ENCODE assay signal across 17 cellular contexts in genomic region chr3:33481018-33481621, GRCh38. TPM values are rescaled to one million over a fixed set of nuclear protein-coding genes. Genes with fewer than 3 reads are reported as not detected.
DNase-seq lines count a peak whose midpoint lies in the region; ATAC-seq, FAIRE-seq and TF ChIP-seq lines count a peak whose summit lies in the region.
"Had no signal": no experiment of that assay in that cellular context is flagged by ENCODE, and none has a peak within 500 bp of the region (broad histone marks: within the 10 kb centered on the region; RNA-seq: fewer than 3 reads in every experiment).

No MANE protein-coding gene starts in this region.

- H4K20me1 ChIP-seq in K562 (replicated peaks; ENCODE audit: control insufficient read depth, insufficient read depth, low read length): no peaks in the 10 kb centered on the region
- H4K20me1 ChIP-seq: BLaER1 had no signal

- BruUV-seq in K562 (replicated peaks; lab: Mats Ljungman, UMichigan): no TSS peak

- CTCF ChIA-PET in HEK293 (lab: Yijun Ruan, JAX): interaction anchor here (0.6 kb wide), 2 partner anchors 117 to 306 kb away, joined by 3 read pairs; no protein-coding TSS in a partner anchor
- CTCF ChIA-PET in K562 (lab: Yijun Ruan, JAX; ENCODE audit: low intra/inter-chr PET ratio): no interaction called here

- no peak overlapping the region for H3K9ac ChIP-seq in K562 (ENCODE audit: insufficient read depth in 1 of 2, low read depth in 2 of 2, low read length in 2 of 2)
- H3K9ac ChIP-seq: BLaER1, KMS-11 had no signal

- no peak overlapping the region for H2AFZ ChIP-seq in K562 (ENCODE audit: low read depth, low read length)

- H3K27ac ChIP-seq in HEK293 (ENCODE audit: extremely low read depth, low read depth, low read length) (no peak overlapping the region), K562 (ENCODE audit: extremely low read depth, low read depth, low read length) (no peak overlapping the region)
- H3K27ac ChIP-seq: BLaER1, KMS-11 had no signal

- WGBS in K562 (ENCODE audit: insufficient coverage, low coverage, missing lambda C conversion rate): 5% methylated on average over 2 of the region's 2 CpGs

- H3K4me2 ChIP-seq in K562 (ENCODE audit: insufficient read depth, low read length): no peak overlapping the region
- H3K4me2 ChIP-seq: BLaER1, KMS-11 had no signal

- H3K9me1 ChIP-seq in K562 (ENCODE audit: control insufficient read depth, insufficient read depth, low read length): no peaks in the 10 kb centered on the region

- no peaks in the 10 kb centered on the region for H3K4me1 Mint-ChIP-seq in stimulated activated memory B cell treated with anti-CD40 and anti-IgM and Interleukin-4, amounts not matched to agents 10 μg/mL and 1 μg/mL and 100 μg/mL, for 72 hours
- H3K4me1 Mint-ChIP-seq in stimulated activated naive CD8-positive, alpha-beta T cell treated with anti-CD3 and anti-CD28 coated beads, Interleukin-15, amount 100 ng/mL, for 72 hours: no peaks in the 10 kb centered on the region

- TF ChIP-seq POLR2A in K562 (conservative IDR thresholded peaks at IDR 0.05): no peak

- H3K79me2 ChIP-seq in K562 (ENCODE audit: control insufficient read depth, insufficient read depth, low read length): no peaks in the 10 kb centered on the region

- no peak overlapping the region for H3K4me3 Mint-ChIP-seq in stimulated activated memory B cell treated with anti-CD40 and anti-IgM and Interleukin-4, amounts not matched to agents 10 μg/mL and 1 μg/mL and 100 μg/mL, for 72 hours
- H3K4me3 Mint-ChIP-seq in stimulated activated naive CD8-positive, alpha-beta T cell treated with anti-CD3 and anti-CD28 coated beads, Interleukin-15, amount 100 ng/mL, for 72 hours: no peak overlapping the region
- H3K4me3 Mint-ChIP-seq: CD8-positive, alpha-beta T cell had no signal

- no peak for DNase-seq in D721Med (ENCODE audit: insufficient read length, low spot score)
- no peak for DNase-seq in K562 (ENCODE audit: extremely low read depth in 1 of 4, low spot score in 3 of 4)
- no peak for DNase-seq in GDM1 (lab: John Stamatoyannopoulos, UW)
- DNase-seq in stimulated activated naive CD8-positive, alpha-beta T cell treated with anti-CD3 and anti-CD28 coated beads, Interleukin-15, amount 100 ng/mL, for 72 hours: no peak
- DNase-seq: Calu3; CD8-positive, alpha-beta T cell; DMS 273 treated with DMSO at 0.1 percent for 48 hours; DMS53; DND-41; EL had no signal

- no peaks in the 10 kb centered on the region for H3K27me3 Mint-ChIP-seq in stimulated activated memory B cell treated with anti-CD40 and anti-IgM and Interleukin-4, amounts not matched to agents 10 μg/mL and 1 μg/mL and 100 μg/mL, for 72 hours
- H3K27me3 Mint-ChIP-seq in stimulated activated naive CD8-positive, alpha-beta T cell treated with anti-CD3 and anti-CD28 coated beads, Interleukin-15, amount 100 ng/mL, for 72 hours: no peaks in the 10 kb centered on the region

- intact Hi-C loops in K562 (cut with micrococcal nuclease): no loop called here

- H3K36me3 Mint-ChIP-seq in stimulated activated memory B cell treated with anti-CD40 and anti-IgM and Interleukin-4, amounts not matched to agents 10 μg/mL and 1 μg/mL and 100 μg/mL, for 72 hours: peaks cover 13% of the 10 kb centered on the region
- H3K36me3 Mint-ChIP-seq: CD8-positive, alpha-beta T cell had no signal

- H3K4me3 ChIP-seq in HEK293 (ENCODE audit: low read depth, low read length): no peak overlapping the region
- no peak overlapping the region for H3K4me3 ChIP-seq in K562
- H3K4me3 ChIP-seq: BLaER1, HAP-1 had no signal

- H3K36me3 ChIP-seq in HEK293 (ENCODE audit: control insufficient read depth in 2 of 2, insufficient read depth in 1 of 2, low read length in 2 of 2) (no peaks in the 10 kb centered on the region), K562 (ENCODE audit: control insufficient read depth, insufficient read depth, low read length) (no peaks in the 10 kb centered on the region)
- H3K36me3 ChIP-seq: BLaER1, HAP-1 had no signal

- POLR2A ChIA-PET in HEK293 (lab: Yijun Ruan, JAX) (no interaction called here), K562 (lab: Yijun Ruan, JAX) (interaction anchor here (0.6 kb wide), 1 partner anchor 19 kb away, joined by 3 read pairs; no protein-coding TSS in a partner anchor)

- in situ Hi-C loops in K562 (cut with MboI): no loop called here

- TF ChIP-seq RAD21 in K562 (CRISPR knock-in tag; conservative IDR thresholded peaks at IDR 0.05 in 1 of 2, IDR thresholded peaks at IDR 0.05 in 1 of 2): no peak

- no peak overlapping the region for H3K27ac Mint-ChIP-seq in stimulated activated memory B cell treated with anti-CD40 and anti-IgM and Interleukin-4, amounts not matched to agents 10 μg/mL and 1 μg/mL and 100 μg/mL, for 72 hours
- no peak overlapping the region for H3K27ac Mint-ChIP-seq in stimulated activated naive CD8-positive, alpha-beta T cell treated with anti-CD3 and anti-CD28 coated beads, Interleukin-15, amount 100 ng/mL, for 72 hours
- H3K27ac Mint-ChIP-seq: CD8-positive, alpha-beta T cell had no signal

- TF ChIP-seq CTCF in D721Med (IDR thresholded peaks at IDR 0.05; ENCODE audit: insufficient read depth, missing control alignments) (no peak), HEK293 (tag by site-specific recombination; IDR thresholded peaks at IDR 0.05) (no peak), K562 (IDR thresholded peaks at IDR 0.05 in 2 of 3, conservative IDR thresholded peaks at IDR 0.05 in 1 of 3; ENCODE audit: insufficient read depth in 2 of 3, low read depth in 1 of 3, low read length in 3 of 3) (no peak)

- FAIRE-seq in D721Med (lab: Jason Lieb, UNC): peak; percentile 35
- FAIRE-seq in K562 (lab: Jason Lieb, UNC): no peak
- FAIRE-seq: H1 had no signal

- H3K9me3 Mint-ChIP-seq in stimulated activated memory B cell treated with anti-CD40 and anti-IgM and Interleukin-4, amounts not matched to agents 10 μg/mL and 1 μg/mL and 100 μg/mL, for 72 hours: peaks cover 5% of the 10 kb centered on the region
- peaks cover 0 to 5% of the 10 kb centered on the region in 2 donors for H3K9me3 Mint-ChIP-seq in stimulated activated naive CD8-positive, alpha-beta T cell treated with anti-CD3 and anti-CD28 coated beads, Interleukin-15, amount 100 ng/mL, for 72 hours
- H3K9me3 Mint-ChIP-seq: CD8-positive, alpha-beta T cell had no signal

- H3K4me1 ChIP-seq in HEK293 (ENCODE audit: control insufficient read depth, insufficient read depth, low read length) (no peaks in the 10 kb centered on the region), K562 (replicated peaks in 1 of 2; ENCODE audit: control insufficient read depth in 2 of 2, insufficient read depth in 2 of 2, low read length in 2 of 2) (peaks cover 0 to 4% of the 10 kb centered on the region in 2 experiments; a peak in 2 of 5 replicates)
- H3K4me1 ChIP-seq: BLaER1, HAP-1 had no signal

- H3K9me3 ChIP-seq in HEK293 (ENCODE audit: control insufficient read depth, insufficient read depth, low read depth, low read length) (no peaks in the 10 kb centered on the region), K562 (replicated peaks; ENCODE audit: control insufficient read depth, insufficient read depth, low read depth, low read length) (no peaks in the 10 kb centered on the region)

- no peak for ATAC-seq in K562
- no peak for ATAC-seq in stimulated activated memory B cell treated with anti-CD40 and anti-IgM and Interleukin-4, amounts not matched to agents 10 μg/mL and 1 μg/mL and 100 μg/mL, for 72 hours
- no peak for ATAC-seq in GM21737 (IDR thresholded peaks at IDR 0.05; ENCODE audit: unreplicated experiment)
- ATAC-seq in stimulated activated naive CD8-positive, alpha-beta T cell treated with anti-CD3 and anti-CD28 coated beads, Interleukin-15, amount 100 ng/mL, for 72 hours: no peak
- ATAC-seq: CD8-positive, alpha-beta T cell had no signal

- H3K27me3 ChIP-seq in K562 (ENCODE audit: control insufficient read depth in 2 of 2, insufficient read depth in 2 of 2, low read length in 2 of 2): no peaks in the 10 kb centered on the region
- H3K27me3 ChIP-seq: BLaER1 had no signal

- TF ChIP-seq EP300 in K562 (IDR thresholded peaks at IDR 0.05; ENCODE audit: low read length): no peak

TF ChIP-seq in HEK293, 187 proteins besides CTCF, POLR2A, EP300 and RAD21 (continues in another document):
- no peak for TF ChIP-seq ZNF645 (tag by site-specific recombination; IDR thresholded peaks at IDR 0.05)

TF ChIP-seq in K562, 482 proteins besides CTCF, POLR2A, EP300 and RAD21 (continues in another document):
- TF ChIP-seq FOXK2 (conservative IDR thresholded peaks at IDR 0.05 in 1 of 2, IDR thresholded peaks at IDR 0.05 in 1 of 2; ENCODE audit: low read depth in 2 of 2) (no peak), ATF1 (CRISPR knock-in tag; IDR thresholded peaks at IDR 0.05) (no peak), ATF1 (tag; IDR thresholded peaks at IDR 0.05) (no peak), SP1 (CRISPR knock-in tag; IDR thresholded peaks at IDR 0.05) (no peak), ZBTB8A (IDR thresholded peaks at IDR 0.05; ENCODE audit: partially characterized antibody) (no peak), ZNF444 (CRISPR knock-in tag; IDR thresholded peaks at IDR 0.05) (no peak)

RNA-seq across cellular contexts. Expression of gene UBP1, which starts 40.9 kb away (rescaled TPM):
- 238 and 355 TPM in 2 replicates for total RNA-seq in K562 (2011; cell fraction: chromatin; rRNA removed; ENCODE audit: low replicate concordance)
- 95.6 and 112 TPM in 2 replicates for total RNA-seq in K562 (2011; cell fraction: nucleolus; rRNA removed)
- total RNA-seq in K562 (2011; cell fraction: nucleoplasm; rRNA removed): 131 and 137 TPM in 2 replicates
- total RNA-seq in K562 (2014; rRNA removed) (46.6 and 56.7 TPM in 2 replicates), K562 (2014; rRNA removed; fragmentation: Illumina TruSeq; extraction: Trizol) (64.0 and 66.0 TPM in 2 replicates), K562 (2015; rRNA removed; fragmentation: Illumina TruSeq; extraction: Trizol) (78.5 and 85.2 TPM in 2 replicates), K562 (2021) (79.6 and 81.0 TPM in 2 replicates)
- polyA plus RNA-seq in K562 (2011; rRNA removed) (111 and 139 TPM in 2 replicates), K562 (2014; fragmentation: Illumina TruSeq; extraction: Trizol) (117 and 143 TPM in 2 replicates), K562 (2014; fragmentation: Nextera tagmentation; extraction: Ambion mirVana) (10 to 100 TPM; 13.6 to 17.4 TPM), K562 (2014; rRNA removed) (87.5 and 109 TPM in 2 replicates)
- polyA plus RNA-seq in K562 (2011; cell fraction: cytosol; rRNA removed): 33.3 and 46.7 TPM in 2 replicates
- polyA plus RNA-seq in K562 (2011; cell fraction: nucleus; rRNA removed): 222 and 235 TPM in 2 replicates
- 42.8 and 72.4 TPM in 2 replicates for polyA plus RNA-seq in K562 (2012)
- polyA minus RNA-seq in K562 (2011; rRNA and poly(A)+ RNA removed): 143 and 157 TPM in 2 replicates
- polyA minus RNA-seq in K562 (2011; cell fraction: cytosol; rRNA and poly(A)+ RNA removed): 43.0 and 60.2 TPM in 2 replicates
- polyA minus RNA-seq in K562 (2011; cell fraction: nucleus; rRNA and poly(A)+ RNA removed): 75.7 and 104 TPM in 2 replicates
